In genomic region chr6:36851149-36851614, GRCh38 we compare ENCODE assay signal across 1 cellular context.
TF ChIP-seq lines count a peak whose summit lies in the region.

No MANE protein-coding gene starts in this region.

TF ChIP-seq in H1, 55 proteins besides CTCF, POLR2A, EP300 and RAD21:
- TF ChIP-seq TEAD4 (IDR thresholded peaks at IDR 0.05; ENCODE audit: low read depth, low read length) (0 out of 2 replicates have a peak, but pooled peaks have one; percentile 19), FOSL1 (IDR thresholded peaks at IDR 0.05; ENCODE audit: insufficient read depth, low read depth, low read length) (no peak), GABPA (IDR thresholded peaks at IDR 0.05; ENCODE audit: borderline replicate concordance, insufficient read depth, low read length) (0 out of 2 replicates have a peak, but pooled peaks have one; percentile 26), EZH2 (IDR thresholded peaks at IDR 0.05; ENCODE audit: low read depth, low read length, severe bottlenecking) (no peak)
